ENCODE assay signal across 15 cellular contexts in the genomic region with DNA sequence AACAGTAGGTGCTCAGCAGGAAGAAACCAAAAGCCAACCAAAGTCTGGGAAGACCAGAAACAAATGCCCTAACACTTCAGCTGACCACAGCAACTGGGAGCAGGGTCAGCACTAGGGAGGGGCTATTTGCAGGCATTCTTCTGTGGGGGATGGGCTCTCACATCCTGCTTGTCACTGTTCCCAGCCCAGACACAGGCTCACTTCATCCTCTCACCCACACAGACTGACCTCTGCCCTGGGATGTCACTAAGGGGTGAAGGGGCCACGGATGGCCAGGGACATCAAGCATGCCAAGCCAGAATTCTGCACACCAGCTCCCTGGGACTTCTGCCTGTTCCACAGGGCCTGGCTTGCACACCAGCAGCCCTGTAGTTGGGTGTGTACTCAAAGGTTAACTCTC. TPM values are rescaled to one million over a fixed set of nuclear protein-coding genes. Genes with fewer than 3 reads are reported as not detected.
"Had no signal": no experiment of that assay in that cellular context is flagged by ENCODE, and none has a peak within 500 bp of the region (broad histone marks: within the 10 kb centered on the region; RNA-seq: fewer than 3 reads in every experiment).

No MANE protein-coding gene starts in this region.

- H3K9me3 ChIP-seq: colonic mucosa, gastroesophageal sphincter, ovary, thoracic aorta had no signal

- H3K9me3 Mint-ChIP-seq: activated T-helper 1 cell treated with anti-CD3 and anti-CD28 coated beads, Interleukin-12 subunit alpha, Interleukin-12 subunit beta, Interleukin-2, Interleukin-4 antibody, amounts not matched to agents 30 ng/mL and 10 ng/mL and 1 ng/mL, durations not matched to agents 14 hours and 24 hours and 36 hours; nephron; stimulated activated naive CD8-positive, alpha-beta T cell treated with anti-CD3 and anti-CD28 coated beads, Interleukin-15, amount 100 ng/mL, for 72 hours had no signal

- H3K4me1 ChIP-seq: colonic mucosa had no signal

- DNase-seq: activated CD4-positive, alpha-beta T cell treated with anti-CD3 and anti-CD28 coated beads for 36 hours; activated CD8-positive, alpha-beta T cell treated with anti-CD3 and anti-CD28 coated beads, Interleukin-2, amount 10 ng/mL, durations not matched to agents 7 days and 5 days; activated naive CD4-positive, alpha-beta T cell; colonic mucosa; effector CD8-positive, alpha-beta T cell; mammary epithelial cell; ovary; stimulated activated CD4-positive, alpha-beta T cell treated with anti-CD3 and anti-CD28 coated beads, Interleukin-15, amount 100 ng/mL, for 24 hours; stimulated activated CD4-positive, alpha-beta T cell treated with anti-CD3 and anti-CD28 coated beads, Interleukin-4, amount 100 ng/mL, for 4 hours; stimulated activated naive CD8-positive, alpha-beta T cell treated with anti-CD3 and anti-CD28 coated beads, Interleukin-15, amount 100 ng/mL, for 72 hours had no signal

- H3K27ac ChIP-seq: colonic mucosa, epithelial cell of prostate, gastroesophageal sphincter, ovary, thoracic aorta had no signal

- H3K4me3 ChIP-seq: colonic mucosa, gastroesophageal sphincter, ovary, thoracic aorta had no signal

- H3K4me3 Mint-ChIP-seq: activated CD4-positive, alpha-beta T cell treated with anti-CD3 and anti-CD28 coated beads for 36 hours; activated CD8-positive, alpha-beta T cell treated with anti-CD3 and anti-CD28 coated beads, Interleukin-2, amount 10 ng/mL, durations not matched to agents 7 days and 5 days; activated T-helper 1 cell treated with anti-CD3 and anti-CD28 coated beads, Interleukin-12 subunit alpha, Interleukin-12 subunit beta, Interleukin-2, Interleukin-4 antibody, amounts not matched to agents 30 ng/mL and 10 ng/mL and 1 ng/mL, durations not matched to agents 14 hours and 24 hours and 36 hours; nephron; stimulated activated naive CD8-positive, alpha-beta T cell treated with anti-CD3 and anti-CD28 coated beads, Interleukin-15, amount 100 ng/mL, for 72 hours had no signal

- H3K27ac Mint-ChIP-seq: activated CD4-positive, alpha-beta T cell treated with anti-CD3 and anti-CD28 coated beads for 36 hours; activated CD8-positive, alpha-beta T cell treated with anti-CD3 and anti-CD28 coated beads, Interleukin-2, amount 10 ng/mL, durations not matched to agents 7 days and 5 days; activated T-helper 1 cell treated with anti-CD3 and anti-CD28 coated beads, Interleukin-12 subunit alpha, Interleukin-12 subunit beta, Interleukin-2, Interleukin-4 antibody, amounts not matched to agents 30 ng/mL and 10 ng/mL and 1 ng/mL, durations not matched to agents 14 hours and 24 hours and 36 hours; stimulated activated naive CD8-positive, alpha-beta T cell treated with anti-CD3 and anti-CD28 coated beads, Interleukin-15, amount 100 ng/mL, for 72 hours had no signal

- H3K36me3 ChIP-seq: colonic mucosa, gastroesophageal sphincter, ovary, thoracic aorta had no signal

- ATAC-seq: activated CD4-positive, alpha-beta T cell treated with anti-CD3 and anti-CD28 coated beads for 36 hours; activated CD8-positive, alpha-beta T cell treated with anti-CD3 and anti-CD28 coated beads, Interleukin-2, amount 10 ng/mL, durations not matched to agents 7 days and 5 days; gastroesophageal sphincter; stimulated activated naive CD8-positive, alpha-beta T cell treated with anti-CD3 and anti-CD28 coated beads, Interleukin-15, amount 100 ng/mL, for 72 hours had no signal

- H3K27me3 ChIP-seq: gastroesophageal sphincter, ovary had no signal

RNA-seq across cellular contexts. Expression of gene GFRA3, which starts 28.7 kb away (rescaled TPM):
- total RNA-seq: mammary epithelial cell had no signal
- polyA plus RNA-seq: mammary epithelial cell had no signal
